ENCODE assay signal across 15 cellular contexts in genomic region chr4:7151668-7152227, GRCh38. TPM values are rescaled to one million over a fixed set of nuclear protein-coding genes. Genes with fewer than 3 reads are reported as not detected.
DNase-seq lines count a peak whose midpoint lies in the region; ATAC-seq, FAIRE-seq and TF ChIP-seq lines count a peak whose summit lies in the region.
"Had no signal": no experiment of that assay in that cellular context is flagged by ENCODE, and none has a peak within 500 bp of the region (broad histone marks: within the 10 kb centered on the region; RNA-seq: fewer than 3 reads in every experiment).

No MANE protein-coding gene starts in this region.

- CTCF ChIA-PET in GM12878 (lab: Yijun Ruan, JAX) (interaction anchor here (0.5 to 1.6 kb wide), 5 partner anchors 184 to 1704 kb away, joined by 3 to 8 read pairs (median 3); no protein-coding TSS in a partner anchor), GM10248 (lab: Yijun Ruan, JAX) (interaction anchor here (1.0 kb wide), 1 partner anchor 43 kb away, joined by 3 read pairs; no protein-coding TSS in a partner anchor)

- no peaks in the 10 kb centered on the region for H3K9me3 ChIP-seq in GM12878 (replicated peaks; ENCODE audit: control insufficient read depth, insufficient read depth, low read length)
- H3K9me3 ChIP-seq: neutrophil, spleen had no signal

- TF ChIP-seq POLR2A in GM12878 (IDR thresholded peaks at IDR 0.05; ENCODE audit: low read depth, low read length), result no peak

- peak overlapping the region in 2 of 3 experiments; percentile 33 to 83 for H3K27ac Mint-ChIP-seq in nephron

- intact Hi-C loops in GM12878 (cut with micrococcal nuclease; ENCODE audit: unreplicated experiment), result no loop called here

- SMC1A ChIA-PET in GM12878 (lab: Charles Lee; ENCODE audit: uncharacterized antibody, unreplicated experiment), result no interaction called here

- POLR2A ChIA-PET in GM12878 (lab: Charles Lee), result no interaction called here
- POLR2A ChIA-PET in GM10248 (lab: Yijun Ruan, JAX), result no interaction called here

- no peaks in the 10 kb centered on the region for H3K4me1 ChIP-seq in GM12878 (ENCODE audit: control insufficient read depth, insufficient read depth, low read length)

- TF ChIP-seq CTCF in GM06990 (IDR thresholded peaks at IDR 0.05; ENCODE audit: insufficient read depth, low read length, poor library complexity, severe bottlenecking) (peak; percentile 36), LNCaP clone FGC (IDR thresholded peaks at IDR 0.05; ENCODE audit: control insufficient read depth, extremely low read depth, insufficient read depth) (peak; percentile 38), GM12878 (IDR thresholded peaks at IDR 0.05 in 2 of 3, conservative IDR thresholded peaks at IDR 0.05 in 1 of 3; ENCODE audit: control insufficient read depth in 2 of 3, extremely low read depth in 1 of 3, insufficient read depth in 1 of 3, low read depth in 3 of 3, low read length in 3 of 3) (peak in 2 of 3 experiments; percentile 7 to 10; a peak in 1 of 6 replicates), nephron (IDR thresholded peaks at IDR 0.05; ENCODE audit: unreplicated experiment in 3 of 3) (peak in 1 of 3 experiments; percentile 14), GM10248 (IDR thresholded peaks at IDR 0.05; ENCODE audit: control extremely low read depth, extremely low read depth, low read depth, missing control alignments) (no peak)

- ATAC-seq in GM12878 (no peak), HG03442 (IDR thresholded peaks at IDR 0.05; ENCODE audit: unreplicated experiment) (no peak)

- no peak overlapping the region for H3K27ac ChIP-seq in GM12878 (ENCODE audit: control insufficient read depth, insufficient read depth)
- H3K27ac ChIP-seq: neutrophil, spleen, WERI-Rb-1 had no signal

- no peaks in the 10 kb centered on the region for H3K36me3 ChIP-seq in GM06990 (ENCODE audit: control insufficient read depth, insufficient read depth, low read length)
- no peaks in the 10 kb centered on the region for H3K36me3 ChIP-seq in GM12878 (ENCODE audit: control insufficient read depth in 2 of 2, insufficient read depth in 2 of 2, low read length in 1 of 2)
- H3K36me3 ChIP-seq: neutrophil, spleen, WERI-Rb-1 had no signal

- H3K9ac ChIP-seq in GM12878 (ENCODE audit: control insufficient read depth, insufficient read depth, low read length), result no peak overlapping the region

- no peak overlapping the region for H3K4me2 ChIP-seq in GM12878 (ENCODE audit: control insufficient read depth, insufficient read depth)

- in situ Hi-C loops in GM12878 (cut with MboI), result no loop called here

- H3K4me3 Mint-ChIP-seq in nephron, result no peak overlapping the region

- TF ChIP-seq EP300 in GM12878 (IDR thresholded peaks at IDR 0.05; ENCODE audit: borderline replicate concordance in 1 of 2, control insufficient read depth in 1 of 2, low read depth in 2 of 2, low read length in 2 of 2), result no peak

- H3K4me3 ChIP-seq in GM06990 (replicated peaks; ENCODE audit: low read depth, low read length) (no peak overlapping the region), LNCaP clone FGC (ENCODE audit: low read depth, low read length) (no peak overlapping the region), GM12878 (no peak overlapping the region)
- H3K4me3 ChIP-seq: lung, spleen had no signal

- TF ChIP-seq RAD21 in GM12878 (IDR thresholded peaks at IDR 0.05; ENCODE audit: insufficient read depth, low read depth, low read length), result no peak

- DNase-seq in GM06990 (ENCODE audit: extremely low read depth, insufficient read length) (no peak), LNCaP clone FGC (ENCODE audit: low read depth) (no peak), GM12878 (ENCODE audit: low read depth, low spot score) (no peak), iPS-NIHi11 (ENCODE audit: low spot score) (no peak), GM10248 (ENCODE audit: extremely low spot score) (no peak)
- DNase-seq: activated naive CD4-positive, alpha-beta T cell treated with anti-CD3 and anti-CD28 coated beads, Interleukin-2, amount 50 U/mL, for 16 hours; cerebellar nuclear complex; NCI-H1436; substantia nigra; WERI-Rb-1 had no signal

- no TSS peak for BruUV-seq in GM12878 (replicated peaks; lab: Mats Ljungman, UMichigan)

- H3K4me1 Mint-ChIP-seq in nephron, result peaks cover 42% of the 10 kb centered on the region

- H2AFZ ChIP-seq in GM12878 (ENCODE audit: control insufficient read depth, low read depth, low read length), result no peak overlapping the region

- H3K27me3 ChIP-seq in GM06990 (replicated peaks; ENCODE audit: control insufficient read depth, insufficient read depth, low read length) (peaks cover 3% of the 10 kb centered on the region), GM12878 (replicated peaks in 1 of 2; ENCODE audit: control insufficient read depth in 2 of 2, insufficient read depth in 2 of 2, low read length in 1 of 2) (peaks cover 3 to 8% of the 10 kb centered on the region in 2 experiments; a peak in 2 of 4 replicates)

- WGBS in GM12878 (ENCODE audit: insufficient coverage, insufficient replicate concordance, low lambda C conversion rate, missing lambda C conversion rate), result 45% methylated on average over 13 of the region's 13 CpGs

- FAIRE-seq in GM12878 (lab: Jason Lieb, UNC), result no peak

- no peaks in the 10 kb centered on the region for H3K79me2 ChIP-seq in GM12878 (ENCODE audit: control insufficient read depth, insufficient read depth, low read length)

- H3K36me3 Mint-ChIP-seq in nephron (ENCODE audit: low read depth), result no peaks in the 10 kb centered on the region

- H3K27me3 Mint-ChIP-seq in nephron (ENCODE audit: low read depth), result no peaks in the 10 kb centered on the region

- H3K9me3 Mint-ChIP-seq in nephron, result no peaks in the 10 kb centered on the region

- RAD21 ChIA-PET in GM12878 (lab: Charles Lee; ENCODE audit: unreplicated experiment), result interaction anchor here (1.2 kb wide), 1 partner anchor 184 kb away, joined by 3 read pairs; no protein-coding TSS in a partner anchor

- no peaks in the 10 kb centered on the region for H4K20me1 ChIP-seq in GM12878 (ENCODE audit: control insufficient read depth, insufficient read depth)

TF ChIP-seq in GM12878, 131 proteins besides CTCF, POLR2A, EP300 and RAD21:
- TF ChIP-seq FOXK2 (IDR thresholded peaks at IDR 0.05) (no peak), ZNF622 (IDR thresholded peaks at IDR 0.05) (no peak), ASH2L (IDR thresholded peaks at IDR 0.05; ENCODE audit: borderline replicate concordance, low read depth) (no peak)
TF ChIP-seq in GM12878: peak in this region for 0.

RNA-seq across cellular contexts. Expression of gene SORCS2, which starts 40.6 kb away (rescaled TPM):
- not detected in 2 replicates for total RNA-seq in GM12878 (2013; cell fraction: nucleolus; rRNA removed)
- total RNA-seq in GM12878 (2014; rRNA removed) (not detected in 2 replicates), GM12878 (2014; rRNA removed; fragmentation: Illumina TruSeq; extraction: Trizol) (not detected in 2 replicates), GM12878 (2021) (0.03 TPM in 1 of 2 replicates, not detected in the other)
- not detected for polyA plus RNA-seq in GM12878 (2011; ENCODE audit: low read depth)
- polyA plus RNA-seq in GM12878 (2011; rRNA removed) (0.01 TPM in 1 of 2 replicates, not detected in the other), GM12878 (2014; fragmentation: Illumina TruSeq; extraction: Trizol) (not detected in 2 replicates), GM12878 (2014; fragmentation: Nextera tagmentation; extraction: Ambion mirVana) (not detected), GM12878 (2014; rRNA removed) (0.05 TPM in 1 of 2 replicates, not detected in the other), GM12878 (2016; fragmentation: Nextera tagmentation; extraction: Ambion mirVana) (under 1 TPM; 0.05 to 0.15 TPM)
- polyA plus RNA-seq in GM12878 (2011; cell fraction: cytosol; rRNA removed), result 0.01 and 0.02 TPM in 2 replicates
- polyA plus RNA-seq in GM12878 (2011; cell fraction: nucleus; rRNA removed), result 0.06 and 0.10 TPM in 2 replicates
- polyA plus RNA-seq in GM12878 (2012), result 0.10 TPM in 1 of 2 replicates, not detected in the other
- polyA minus RNA-seq in GM12878 (2011; rRNA and poly(A)+ RNA removed), result 0.05 TPM in 1 of 2 replicates, not detected in the other
- not detected in 2 replicates for polyA minus RNA-seq in GM12878 (2011; cell fraction: cytosol; rRNA and poly(A)+ RNA removed)
- polyA minus RNA-seq in GM12878 (2011; cell fraction: nucleus; rRNA and poly(A)+ RNA removed), result not detected in 2 replicates
